Comparison of ENCODE assay signal across 15 cellular contexts in genomic region chr6:133646021-133646682, GRCh38.
A peak's percentile ranks its signal among the peaks of the same experiment; 100 is the strongest.
DNase-seq lines count a peak whose midpoint lies in the region; ATAC-seq and TF ChIP-seq lines count a peak whose summit lies in the region.
"Had no signal": no experiment of that assay in that cellular context is flagged by ENCODE, and none has a peak within 500 bp of the region (broad histone marks: within the 10 kb centered on the region; RNA-seq: fewer than 3 reads in every experiment).

No MANE protein-coding gene starts in this region.

- H3K4me1 ChIP-seq in osteoblast (ENCODE audit: insufficient read depth, low read length), result peaks cover 34% of the 10 kb centered on the region

- no peaks in the 10 kb centered on the region for H4K20me1 ChIP-seq in osteoblast (ENCODE audit: insufficient read depth, low read length)

- no peak for TF ChIP-seq CTCF in epithelial cell of esophagus (IDR thresholded peaks at IDR 0.05; ENCODE audit: insufficient read depth, low read depth, low read length, missing control alignments)
- no peak for TF ChIP-seq CTCF in osteoblast (IDR thresholded peaks at IDR 0.05; ENCODE audit: extremely low read depth, low read depth, low read length)

- H3K4me2 ChIP-seq in osteoblast (ENCODE audit: insufficient read depth, low read length), result peak overlapping the region; percentile 16

- peak overlapping the region; percentile 64 for H3K27ac ChIP-seq in osteoblast (ENCODE audit: low read depth, low read length)

- H2AFZ ChIP-seq in osteoblast (ENCODE audit: low read length), result no peak overlapping the region

- H3K79me2 ChIP-seq in osteoblast (ENCODE audit: insufficient read depth, low read length), result no peaks in the 10 kb centered on the region

- H3K27me3 ChIP-seq in osteoblast (ENCODE audit: insufficient read depth, low read length), result no peaks in the 10 kb centered on the region

- no peak for ATAC-seq in GM21717 (IDR thresholded peaks at IDR 0.05; ENCODE audit: unreplicated experiment)
- ATAC-seq in GM19397 (IDR thresholded peaks at IDR 0.05; ENCODE audit: unreplicated experiment), result no peak

- H3K36me3 ChIP-seq in osteoblast (ENCODE audit: insufficient read depth, low read length), result no peaks in the 10 kb centered on the region

- H3K4me3 ChIP-seq in epithelial cell of esophagus (ENCODE audit: low read length), result no peak overlapping the region
- no peak overlapping the region for H3K4me3 ChIP-seq in osteoblast (ENCODE audit: insufficient read depth, low read length)
- H3K4me3 ChIP-seq: lung had no signal

- no peaks in the 10 kb centered on the region for H3K9me3 ChIP-seq in osteoblast (ENCODE audit: low read depth, low read length)

- peak; percentile 48 for DNase-seq in Daoy (ENCODE audit: low read depth)
- DNase-seq in M059J (ENCODE audit: low read depth), result peak; percentile 94
- peak; percentile 50 for DNase-seq in epithelial cell of esophagus (ENCODE audit: low read depth)
- no peak for DNase-seq in osteoblast (ENCODE audit: insufficient read length, low spot score, missing footprints)
- no peak for DNase-seq in activated CD8-positive, alpha-beta memory T cell treated with anti-CD3 and anti-CD28 coated beads for 24 hours
- no peak for DNase-seq in activated T-cell treated with anti-CD3 and anti-CD28 coated beads for 4 hours
- DNase-seq: activated CD4-positive, alpha-beta T cell treated with anti-CD3 and anti-CD28 coated beads for 1 hour; DMS153; head of caudate nucleus; NCI-H1694; posterior cingulate gyrus; stimulated activated CD4-positive, alpha-beta T cell treated with anti-CD3 and anti-CD28 coated beads, Interleukin-4, amount 100 ng/mL, for 24 hours had no signal

Comparison
In these comparisons a context has a peak if more than half of its experiments do, and no peak if none do; other contexts are left out.
1. DNase-seq: peak in Daoy (single experiment), M059J (single experiment) and epithelial cell of esophagus (single experiment); none in osteoblast (single experiment), activated CD8-positive, alpha-beta memory T cell treated with anti-CD3 and anti-CD28 coated beads for 24 hours (single experiment) and activated T-cell treated with anti-CD3 and anti-CD28 coated beads for 4 hours (single experiment).